In genomic region chr5:158234323-158235158, GRCh38 we compare ENCODE assay signal across 11 cellular contexts.
A peak's percentile ranks its signal among the peaks of the same experiment; 100 is the strongest.
DNase-seq lines count a peak whose midpoint lies in the region.
"Had no signal": no experiment of that assay in that cellular context is flagged by ENCODE, and none has a peak within 500 bp of the region (broad histone marks: within the 10 kb centered on the region; RNA-seq: fewer than 3 reads in every experiment).

No MANE protein-coding gene starts in this region.

- no peak overlapping the region for H3K4ac ChIP-seq in mesendoderm (ENCODE audit: low read depth, low read length)

- peaks cover 21% of the 10 kb centered on the region for H3K4me1 ChIP-seq in BLaER1
- peaks cover 11% of the 10 kb centered on the region for H3K4me1 ChIP-seq in SJCRH30
- H3K4me1 ChIP-seq in mesendoderm (ENCODE audit: control insufficient read depth, low read depth, low read length) = no peaks in the 10 kb centered on the region

- WGBS in mesendoderm (ENCODE audit: extremely low coverage, insufficient coverage, low lambda C conversion rate) = no CpG with 5 or more reads among the region's 11 CpGs

- H3K23ac ChIP-seq in mesendoderm (ENCODE audit: low read length) = no peak overlapping the region

- no peak overlapping the region for H3K27ac ChIP-seq in BLaER1
- H3K27ac ChIP-seq in SJCRH30 = no peak overlapping the region
- no peak overlapping the region for H3K27ac ChIP-seq in mesendoderm (ENCODE audit: low read depth, low read length)

- no peak overlapping the region for H3K9ac ChIP-seq in BLaER1
- no peak overlapping the region for H3K9ac ChIP-seq in mesendoderm (ENCODE audit: low read length)

- H3K4me2 ChIP-seq in BLaER1 (peak overlapping the region; percentile 20), mesendoderm (ENCODE audit: low read length) (no peak overlapping the region)

- peaks cover 23% of the 10 kb centered on the region for H3K9me3 ChIP-seq in BLaER1
- H3K9me3 ChIP-seq in SJCRH30 (replicated peaks) = no peaks in the 10 kb centered on the region

- no peaks in the 10 kb centered on the region for H3K79me2 ChIP-seq in mesendoderm (ENCODE audit: control insufficient read depth, insufficient read depth, low read length)

- H4K8ac ChIP-seq in mesendoderm (ENCODE audit: low read depth, low read length) = no peak overlapping the region

- H3K18ac ChIP-seq in mesendoderm (ENCODE audit: low read length) = no peak overlapping the region

- no peak overlapping the region for H2BK120ac ChIP-seq in mesendoderm (ENCODE audit: low read depth, low read length)

- H3K56ac ChIP-seq in mesendoderm (ENCODE audit: low read length) = no peak overlapping the region

- H3K36me3 ChIP-seq in BLaER1 (peaks cover 58% of the 10 kb centered on the region), SJCRH30 (no peaks in the 10 kb centered on the region), mesendoderm (ENCODE audit: control insufficient read depth, insufficient read depth, low read length) (no peaks in the 10 kb centered on the region)

- H2BK15ac ChIP-seq in mesendoderm (replicated peaks; ENCODE audit: low read depth) = no peak overlapping the region

- in situ Hi-C loops in KBM-7 (cut with MboI; ENCODE audit: low pct_unique_long_range_greater_than_20kb, low sequenced_read_pairs) = no loop called here

- H4K20me1 ChIP-seq in BLaER1 = no peaks in the 10 kb centered on the region

- peak; percentile 46 for DNase-seq in Jurkat, Clone E6-1 (ENCODE audit: low read depth, low spot score)
- DNase-seq in SJCRH30 (peak; percentile 8 to 55), mesendoderm (peak; percentile 19), hippocampal formation (lab: John Stamatoyannopoulos, UW) (no peak), NK-92 (lab: John Stamatoyannopoulos, UW; ENCODE audit: unreplicated experiment) (no peak), KBM-7 (no peak), NCI-H446 (lab: John Stamatoyannopoulos, UW) (no peak)
- DNase-seq: activated CD4-positive, alpha-beta T cell treated with anti-CD3 and anti-CD28 coated beads, Interleukin-2, amount 10 ng/mL, durations not matched to agents 24 days and 14 days; activated naive CD4-positive, alpha-beta T cell treated with anti-CD3 and anti-CD28 coated beads, Interleukin-2, amount 10 ng/mL, durations not matched to agents 7 days and 5 days; NCI-H2029 treated with DMSO at 0.1 percent for 48 hours had no signal

- H4K5ac ChIP-seq in mesendoderm (ENCODE audit: low read length) = no peak overlapping the region

- H3K4me3 ChIP-seq in BLaER1 (no peak overlapping the region), SJCRH30 (no peak overlapping the region), mesendoderm (ENCODE audit: low read length) (no peak overlapping the region)
- no peak overlapping the region for H3K4me3 ChIP-seq in Jurkat, Clone E6-1 (ENCODE audit: low read length)

- H2AK5ac ChIP-seq in mesendoderm (ENCODE audit: low read length) = no peak overlapping the region

- no peak overlapping the region for H2BK5ac ChIP-seq in mesendoderm (ENCODE audit: low read length)

- H3K27me3 ChIP-seq in BLaER1 = no peaks in the 10 kb centered on the region
- no peaks in the 10 kb centered on the region for H3K27me3 ChIP-seq in SJCRH30
- no peaks in the 10 kb centered on the region for H3K27me3 ChIP-seq in mesendoderm (ENCODE audit: insufficient read depth, low read length, poor library complexity)

- no peaks in the 10 kb centered on the region for H3K79me1 ChIP-seq in mesendoderm (ENCODE audit: low read length)

Comparison
In these comparisons a context has a peak if more than half of its experiments do, and no peak if none do; other contexts are left out.
1. DNase-seq: peak in Jurkat, Clone E6-1 (single experiment), SJCRH30 (2 of 2) and mesendoderm (single experiment); none in hippocampal formation (0 of 2), NK-92 (single experiment), KBM-7 (single experiment) and NCI-H446 (0 of 2).